In the genomic region with DNA sequence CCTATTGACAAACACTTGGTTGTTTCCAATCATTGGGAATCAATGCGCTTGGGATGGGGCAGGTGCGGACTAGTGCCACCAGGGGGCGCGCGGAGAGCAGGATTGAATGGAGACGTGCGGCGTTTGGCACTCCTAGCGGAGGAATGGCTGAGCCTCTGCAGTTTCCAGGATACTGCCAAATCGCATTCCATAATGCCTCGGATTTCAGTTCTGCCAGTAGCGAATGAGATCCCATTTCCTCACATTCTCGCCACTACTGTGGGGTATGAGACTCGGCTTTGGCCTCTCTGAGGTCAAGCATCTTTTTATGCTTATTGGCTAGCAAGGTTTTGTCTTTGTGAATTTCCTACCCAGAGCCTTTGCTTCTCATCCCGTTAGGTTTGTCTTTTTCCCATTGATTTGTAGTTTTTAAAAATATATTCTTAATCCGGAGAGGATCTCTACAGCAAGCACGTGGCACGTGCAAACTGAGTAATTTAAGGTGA, we compare ENCODE assay signal across 8 cellular contexts. TPM values are rescaled to one million over a fixed set of nuclear protein-coding genes. Genes with fewer than 3 reads are reported as not detected.
DNase-seq lines count a peak whose midpoint lies in the region; ATAC-seq and TF ChIP-seq lines count a peak whose summit lies in the region.

No MANE protein-coding gene starts in this region.

- TF ChIP-seq POLR2A in esophagus squamous epithelium (IDR thresholded peaks at IDR 0.05) = no peak

- H3K4me1 ChIP-seq in esophagus squamous epithelium = peaks cover 0 to 4% (median 0%) of the 10 kb centered on the region in 3 donors

- H3K9me3 ChIP-seq in esophagus squamous epithelium = no peaks in the 10 kb centered on the region

- no peak overlapping the region for H3K4me3 Mint-ChIP-seq in activated T-cell treated with anti-CD3 and anti-CD28 coated beads, Interleukin-2, amount 50 U/mL, for 4 hours
- no peak overlapping the region for H3K4me3 Mint-ChIP-seq in natural killer cell treated with Interleukin-12 subunit alpha and Interleukin-12 subunit beta and Interleukin-15 and Interleukin-18, amount 100 ng/mL, for 72 hours
- H3K4me3 Mint-ChIP-seq in stimulated activated naive CD8-positive, alpha-beta T cell treated with anti-CD3 and anti-CD28 coated beads, Interleukin-15, amount 100 ng/mL, for 72 hours = no peak overlapping the region

- ATAC-seq in HG03342 (IDR thresholded peaks at IDR 0.05; ENCODE audit: unreplicated experiment) = peak; percentile 94
- peak; percentile 49 to 57 for ATAC-seq in activated T-cell treated with anti-CD3 and anti-CD28 coated beads, Interleukin-2, amount 50 U/mL, for 4 hours
- ATAC-seq in natural killer cell treated with Interleukin-12 subunit alpha and Interleukin-12 subunit beta and Interleukin-15 and Interleukin-18, amount 100 ng/mL, for 72 hours = peak; percentile 63 to 83
- ATAC-seq in stimulated activated naive CD8-positive, alpha-beta T cell treated with anti-CD3 and anti-CD28 coated beads, Interleukin-15, amount 100 ng/mL, for 72 hours = no peak

- no peaks in the 10 kb centered on the region for H3K27me3 ChIP-seq in esophagus squamous epithelium

- no peak overlapping the region for H3K27ac Mint-ChIP-seq in natural killer cell treated with Interleukin-12 subunit alpha and Interleukin-12 subunit beta and Interleukin-15 and Interleukin-18, amount 100 ng/mL, for 72 hours
- no peak overlapping the region for H3K27ac Mint-ChIP-seq in stimulated activated naive CD8-positive, alpha-beta T cell treated with anti-CD3 and anti-CD28 coated beads, Interleukin-15, amount 100 ng/mL, for 72 hours

- peaks cover 6% of the 10 kb centered on the region for H3K4me1 Mint-ChIP-seq in activated T-cell treated with anti-CD3 and anti-CD28 coated beads, Interleukin-2, amount 50 U/mL, for 4 hours (ENCODE audit: low read depth)
- peaks cover 6 to 8% of the 10 kb centered on the region in 2 donors for H3K4me1 Mint-ChIP-seq in natural killer cell treated with Interleukin-12 subunit alpha and Interleukin-12 subunit beta and Interleukin-15 and Interleukin-18, amount 100 ng/mL, for 72 hours (ENCODE audit: low read depth in 2 of 2)
- peaks cover 19% of the 10 kb centered on the region for H3K4me1 Mint-ChIP-seq in stimulated activated naive CD8-positive, alpha-beta T cell treated with anti-CD3 and anti-CD28 coated beads, Interleukin-15, amount 100 ng/mL, for 72 hours

- H3K27ac ChIP-seq in esophagus squamous epithelium = no peak overlapping the region

- WGBS in esophagus squamous epithelium, 2 donors = 14 to 30% methylated on average over 15 to 18 of the region's 18 CpGs

- no peaks in the 10 kb centered on the region for H3K9me3 Mint-ChIP-seq in activated T-cell treated with anti-CD3 and anti-CD28 coated beads, Interleukin-2, amount 50 U/mL, for 4 hours
- no peaks in the 10 kb centered on the region for H3K9me3 Mint-ChIP-seq in natural killer cell treated with Interleukin-12 subunit alpha and Interleukin-12 subunit beta and Interleukin-15 and Interleukin-18, amount 100 ng/mL, for 72 hours
- no peaks in the 10 kb centered on the region for H3K9me3 Mint-ChIP-seq in stimulated activated naive CD8-positive, alpha-beta T cell treated with anti-CD3 and anti-CD28 coated beads, Interleukin-15, amount 100 ng/mL, for 72 hours

- H3K27me3 Mint-ChIP-seq in activated T-cell treated with anti-CD3 and anti-CD28 coated beads, Interleukin-2, amount 50 U/mL, for 4 hours (ENCODE audit: low read depth) = no peaks in the 10 kb centered on the region
- peaks cover 0 to 5% of the 10 kb centered on the region in 2 donors for H3K27me3 Mint-ChIP-seq in natural killer cell treated with Interleukin-12 subunit alpha and Interleukin-12 subunit beta and Interleukin-15 and Interleukin-18, amount 100 ng/mL, for 72 hours
- H3K27me3 Mint-ChIP-seq in stimulated activated naive CD8-positive, alpha-beta T cell treated with anti-CD3 and anti-CD28 coated beads, Interleukin-15, amount 100 ng/mL, for 72 hours = no peaks in the 10 kb centered on the region

- peak; percentile 75 to 98 (median 96) for TF ChIP-seq CTCF in esophagus squamous epithelium (IDR thresholded peaks at IDR 0.05)

- H3K36me3 ChIP-seq in esophagus squamous epithelium = no peaks in the 10 kb centered on the region

- no peak overlapping the region for H3K4me3 ChIP-seq in esophagus squamous epithelium

- DNase-seq in SHP77 (lab: John Stamatoyannopoulos, UW) (peak; percentile 37 to 40), SHP77 treated with DMSO at 0.1 percent for 48 hours (lab: John Stamatoyannopoulos, UW) (no peak), NOMO-1 treated with DMSO at 0.1 percent for 48 hours (lab: John Stamatoyannopoulos, UW; ENCODE audit: unreplicated experiment) (peak; percentile 22), esophagus squamous epithelium (lab: John Stamatoyannopoulos, UW) (no peak)
- peak; percentile 80 for DNase-seq in activated T-cell treated with anti-CD3 and anti-CD28 coated beads, Interleukin-2, amount 50 U/mL, for 4 hours
- peak; percentile 81 for DNase-seq in natural killer cell treated with Interleukin-12 subunit alpha and Interleukin-12 subunit beta and Interleukin-15 and Interleukin-18, amount 100 ng/mL, for 72 hours (ENCODE audit: low spot score)
- DNase-seq in stimulated activated naive CD8-positive, alpha-beta T cell treated with anti-CD3 and anti-CD28 coated beads, Interleukin-15, amount 100 ng/mL, for 72 hours = peak; percentile 57 to 61

- no peaks in the 10 kb centered on the region for H3K36me3 Mint-ChIP-seq in activated T-cell treated with anti-CD3 and anti-CD28 coated beads, Interleukin-2, amount 50 U/mL, for 4 hours (ENCODE audit: insufficient read depth)
- no peaks in the 10 kb centered on the region for H3K36me3 Mint-ChIP-seq in natural killer cell treated with Interleukin-12 subunit alpha and Interleukin-12 subunit beta and Interleukin-15 and Interleukin-18, amount 100 ng/mL, for 72 hours

- intact Hi-C loops in esophagus squamous epithelium (cut with DNase I) = loop anchor here (5.0 kb wide), 1 partner anchor 121 kb away; no protein-coding TSS in a partner anchor

RNA-seq across cellular contexts. Expression of a gene that starts 28.7 kb away (rescaled TPM):
- not detected for total RNA-seq in activated T-cell treated with anti-CD3 and anti-CD28 coated beads, Interleukin-2, amount 50 U/mL, for 4 hours
- total RNA-seq in esophagus squamous epithelium = 1 to 10 TPM in 2 of 4 donors, under 1 TPM in 1, not detected in 1; 0.26 to 3.1 (median 1.7) TPM
- not detected for total RNA-seq in natural killer cell treated with Interleukin-12 subunit alpha and Interleukin-12 subunit beta and Interleukin-15 and Interleukin-18, amount 100 ng/mL, for 72 hours

Comparison
In these comparisons a context has a peak if more than half of its experiments do, and no peak if none do; other contexts are left out.
1. DNase-seq: peak in SHP77 (2 of 2), NOMO-1 treated with DMSO at 0.1 percent for 48 hours (single experiment), activated T-cell treated with anti-CD3 and anti-CD28 coated beads, Interleukin-2, amount 50 U/mL, for 4 hours (single experiment), natural killer cell treated with Interleukin-12 subunit alpha and Interleukin-12 subunit beta and Interleukin-15 and Interleukin-18, amount 100 ng/mL, for 72 hours (single experiment) and stimulated activated naive CD8-positive, alpha-beta T cell treated with anti-CD3 and anti-CD28 coated beads, Interleukin-15, amount 100 ng/mL, for 72 hours (2 of 2); none in SHP77 treated with DMSO at 0.1 percent for 48 hours (single experiment) and esophagus squamous epithelium (single experiment).